Comparison of ENCODE assay signal across 14 cellular contexts in the genomic region with DNA sequence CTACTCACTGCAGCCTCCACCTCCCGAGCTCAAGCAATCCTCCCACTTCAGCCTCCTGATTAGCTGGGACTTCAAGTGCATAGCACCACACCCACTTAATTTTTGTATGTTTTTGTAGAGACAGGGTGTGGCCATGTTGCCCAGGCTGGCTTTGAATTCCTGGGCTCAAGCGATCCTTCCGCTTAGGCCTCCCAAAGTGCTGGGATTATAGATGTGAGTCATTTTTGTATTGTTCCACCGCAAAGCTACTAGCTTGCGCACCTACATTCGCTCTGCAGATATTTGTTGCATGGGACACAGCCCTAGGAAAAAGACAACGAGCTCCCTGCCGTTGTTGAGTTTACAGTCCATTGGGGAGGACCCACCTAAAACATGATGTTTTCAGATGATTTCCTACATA.
A peak's percentile ranks its signal among the peaks of the same experiment; 100 is the strongest.
DNase-seq lines count a peak whose midpoint lies in the region; TF ChIP-seq lines count a peak whose summit lies in the region.
"Had no signal": no experiment of that assay in that cellular context is flagged by ENCODE, and none has a peak within 500 bp of the region (broad histone marks: within the 10 kb centered on the region; RNA-seq: fewer than 3 reads in every experiment).

No MANE protein-coding gene starts in this region.

- H3K27ac ChIP-seq in HEK293 (ENCODE audit: extremely low read depth, low read depth, low read length) (no peak overlapping the region), SJSA1 (no peak overlapping the region)
- H3K27ac ChIP-seq: A549 had no signal

- POLR2A ChIA-PET in HEK293 (lab: Yijun Ruan, JAX), result no interaction called here

- H3K4me1 ChIP-seq in HEK293 (ENCODE audit: control insufficient read depth, insufficient read depth, low read length) (no peaks in the 10 kb centered on the region), SJSA1 (replicated peaks) (peaks cover 20% of the 10 kb centered on the region)
- H3K4me1 ChIP-seq: A549 had no signal

- peak; percentile 32 for DNase-seq in Daoy (ENCODE audit: low read depth)
- peak; percentile 64 to 78 for DNase-seq in SJSA1 (ENCODE audit: low read depth in 1 of 2, low spot score in 2 of 2)
- peak; percentile 51 for DNase-seq in osteocyte (ENCODE audit: extremely low spot score, unreplicated experiment)
- no peak for DNase-seq in activated gamma-delta T cell (lab: John Stamatoyannopoulos, UW)
- DNase-seq in stimulated activated CD4-positive, alpha-beta T cell treated with anti-CD3 and anti-CD28 coated beads, Interleukin-1b, Interleukin-23, amount 100 ng/mL, for 48 hours, result no peak
- DNase-seq in NCI-H345 treated with DMSO at 0.1 percent for 48 hours (lab: John Stamatoyannopoulos, UW; ENCODE audit: unreplicated experiment), result no peak
- DNase-seq: Caco-2; CD8-positive, alpha-beta memory T cell; DND-41; GF-D8; HCEC 1CT; IMR-90 had no signal

- H3K4me3 Mint-ChIP-seq in osteocyte (ENCODE audit: unreplicated experiment), result no peak overlapping the region
- H3K4me3 Mint-ChIP-seq: CD8-positive, alpha-beta memory T cell had no signal

- CTCF ChIA-PET in HEK293 (lab: Yijun Ruan, JAX), result no interaction called here

- no peaks in the 10 kb centered on the region for H3K27me3 ChIP-seq in SJSA1 (replicated peaks)

- TF ChIP-seq CTCF in HEK293 (tag by site-specific recombination; IDR thresholded peaks at IDR 0.05), result no peak
- no peak for TF ChIP-seq CTCF in osteocyte (IDR thresholded peaks at IDR 0.05)

- no peaks in the 10 kb centered on the region for H3K9me3 ChIP-seq in HEK293 (ENCODE audit: control insufficient read depth, insufficient read depth, low read depth, low read length)
- no peaks in the 10 kb centered on the region for H3K9me3 ChIP-seq in SJSA1 (replicated peaks)
- H3K9me3 ChIP-seq: A549, Caco-2 had no signal

- H3K4me3 ChIP-seq in HEK293 (ENCODE audit: low read depth, low read length), result no peak overlapping the region
- no peak overlapping the region for H3K4me3 ChIP-seq in SJSA1
- H3K4me3 ChIP-seq: A549 had no signal

- H3K4me1 Mint-ChIP-seq in osteocyte (ENCODE audit: unreplicated experiment), result no peaks in the 10 kb centered on the region
- H3K4me1 Mint-ChIP-seq: CD8-positive, alpha-beta memory T cell had no signal

- H3K9me3 Mint-ChIP-seq in osteocyte (ENCODE audit: unreplicated experiment), result no peaks in the 10 kb centered on the region

- H3K27ac Mint-ChIP-seq in osteocyte (ENCODE audit: unreplicated experiment), result no peak overlapping the region
- H3K27ac Mint-ChIP-seq: CD8-positive, alpha-beta memory T cell had no signal

- no peaks in the 10 kb centered on the region for H3K36me3 Mint-ChIP-seq in osteocyte (ENCODE audit: unreplicated experiment)
- H3K36me3 Mint-ChIP-seq: CD8-positive, alpha-beta memory T cell had no signal

- peaks cover 25% of the 10 kb centered on the region for H3K27me3 Mint-ChIP-seq in osteocyte (ENCODE audit: unreplicated experiment)

- H3K36me3 ChIP-seq in HEK293 (ENCODE audit: control insufficient read depth in 2 of 2, insufficient read depth in 1 of 2, low read length in 2 of 2) (no peaks in the 10 kb centered on the region), SJSA1 (no peaks in the 10 kb centered on the region)

TF ChIP-seq in HEK293, 187 proteins besides CTCF, POLR2A, EP300 and RAD21:
- TF ChIP-seq ZNF529 (tag by site-specific recombination; IDR thresholded peaks at IDR 0.05; ENCODE audit: insufficient replicate concordance) (no peak), KLF1 (tag by site-specific recombination; IDR thresholded peaks at IDR 0.05) (peak; percentile 22; the same call in 1 of the 2 replicates)

Comparison
In these comparisons a context has a peak if more than half of its experiments do, and no peak if none do; other contexts are left out.
1. DNase-seq: peak in Daoy (single experiment), SJSA1 (2 of 2) and osteocyte (single experiment); none in activated gamma-delta T cell (single experiment), stimulated activated CD4-positive, alpha-beta T cell treated with anti-CD3 and anti-CD28 coated beads, Interleukin-1b, Interleukin-23, amount 100 ng/mL, for 48 hours (single experiment) and NCI-H345 treated with DMSO at 0.1 percent for 48 hours (single experiment).